22 cellular contexts compared by ENCODE assay signal in the genomic region with DNA sequence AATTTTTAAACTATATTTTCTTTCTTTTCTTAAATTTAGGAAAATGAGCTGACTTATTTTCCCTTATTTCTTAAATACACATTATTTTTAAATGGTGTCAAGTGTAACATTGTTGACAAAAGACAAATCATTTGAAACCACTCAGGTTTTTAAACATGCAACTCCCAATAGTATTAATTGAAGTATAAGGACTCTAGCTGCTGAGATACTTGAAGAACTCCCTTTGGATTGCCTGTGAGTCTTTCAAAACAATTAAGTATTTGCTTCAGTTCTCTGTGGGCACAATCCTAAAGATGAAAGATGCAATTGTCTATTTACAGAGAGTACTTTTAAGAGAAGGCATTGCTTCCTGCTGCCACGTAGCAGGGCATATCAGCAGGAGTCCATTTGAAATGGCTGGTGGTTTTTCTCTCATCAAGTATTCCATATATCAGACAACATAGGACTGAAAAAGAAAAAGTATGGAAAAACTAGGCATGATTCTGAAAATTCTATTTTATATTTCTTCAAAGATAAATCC.
DNase-seq lines count a peak whose midpoint lies in the region; TF ChIP-seq lines count a peak whose summit lies in the region.
"Had no signal": no experiment of that assay in that cellular context is flagged by ENCODE, and none has a peak within 500 bp of the region (broad histone marks: within the 10 kb centered on the region; RNA-seq: fewer than 3 reads in every experiment).

No MANE protein-coding gene starts in this region.

- H3K4me3 Mint-ChIP-seq in activated T-helper 2 cell treated with anti-CD3 and anti-CD28 coated beads, Interferon-gamma antibody, Interleukin-2, Interleukin-4, amounts not matched to agents 10 μg/mL and 5 μg/mL and 100 μg/mL, durations not matched to agents 14 hours and 24 hours and 36 hours (ENCODE audit: low read depth) = no peak overlapping the region
- H3K4me3 Mint-ChIP-seq: activated CD4-positive, alpha-beta T cell treated with anti-CD3 and anti-CD28 coated beads for 36 hours; activated T-cell treated with anti-CD3 and anti-CD28 coated beads, Interleukin-2, amount 50 U/mL, for 24 hours; GM23338; T-cell had no signal

- no peaks in the 10 kb centered on the region for H3K27me3 Mint-ChIP-seq in activated T-helper 2 cell treated with anti-CD3 and anti-CD28 coated beads, Interferon-gamma antibody, Interleukin-2, Interleukin-4, amounts not matched to agents 10 μg/mL and 5 μg/mL and 100 μg/mL, durations not matched to agents 14 hours and 24 hours and 36 hours (ENCODE audit: low read depth)
- H3K27me3 Mint-ChIP-seq: activated CD4-positive, alpha-beta T cell treated with anti-CD3 and anti-CD28 coated beads for 36 hours; activated T-cell treated with anti-CD3 and anti-CD28 coated beads, Interleukin-2, amount 50 U/mL, for 24 hours; T-cell had no signal

- no peaks in the 10 kb centered on the region for H3K4me1 Mint-ChIP-seq in activated T-helper 2 cell treated with anti-CD3 and anti-CD28 coated beads, Interferon-gamma antibody, Interleukin-2, Interleukin-4, amounts not matched to agents 10 μg/mL and 5 μg/mL and 100 μg/mL, durations not matched to agents 14 hours and 24 hours and 36 hours (ENCODE audit: low read depth)
- H3K4me1 Mint-ChIP-seq: activated CD4-positive, alpha-beta T cell treated with anti-CD3 and anti-CD28 coated beads for 36 hours; T-cell had no signal

- no peak for TF ChIP-seq POLR2A in transverse colon (IDR thresholded peaks at IDR 0.05)

- H3K9me3 Mint-ChIP-seq in activated T-helper 2 cell treated with anti-CD3 and anti-CD28 coated beads, Interferon-gamma antibody, Interleukin-2, Interleukin-4, amounts not matched to agents 10 μg/mL and 5 μg/mL and 100 μg/mL, durations not matched to agents 14 hours and 24 hours and 36 hours = no peaks in the 10 kb centered on the region
- H3K9me3 Mint-ChIP-seq: GM23338 had no signal

- no peak for TF ChIP-seq CTCF in transverse colon (IDR thresholded peaks at IDR 0.05)

- DNase-seq in COLO829 (ENCODE audit: low spot score) (peak; percentile 57), DMS79 treated with DMSO at 0.1 percent for 48 hours (lab: John Stamatoyannopoulos, UW) (peak; percentile 95), NCI-H748 (lab: John Stamatoyannopoulos, UW; ENCODE audit: unreplicated experiment) (peak; percentile 68), transverse colon (no peak)
- DNase-seq in activated CD8-positive, alpha-beta memory T cell treated with anti-CD3 and anti-CD28 coated beads, Interleukin-2, amount 50 U/mL, for 48 hours = no peak
- DNase-seq in activated T-helper 2 cell treated with anti-CD3 and anti-CD28 coated beads, Interferon-gamma antibody, Interleukin-2, Interleukin-4, amounts not matched to agents 10 μg/mL and 5 μg/mL and 100 μg/mL, durations not matched to agents 14 hours and 24 hours and 36 hours (ENCODE audit: low spot score) = no peak
- DNase-seq: activated CD4-positive, alpha-beta T cell treated with anti-CD3 and anti-CD28 coated beads for 36 hours; activated CD8-positive, alpha-beta memory T cell treated with anti-CD3 and anti-CD28 coated beads for 24 hours; activated T-cell treated with anti-CD3 and anti-CD28 coated beads, Interleukin-2, amount 50 U/mL, for 24 hours; body of pancreas; left cardiac atrium; mesenchymal stem cell; MM.1S; NCI-H1694 treated with DMSO at 0.1 percent for 48 hours; NCI-H446 treated with DMSO at 0.1 percent for 48 hours; nucleus accumbens; stimulated activated CD4-positive, alpha-beta T cell treated with anti-CD3 and anti-CD28 coated beads, Interleukin-1b, Interleukin-23, amount 100 ng/mL, for 48 hours; T-cell had no signal

- H3K27me3 ChIP-seq in muscle layer of colon (ENCODE audit: control insufficient read depth in 1 of 2, insufficient read depth in 2 of 2, low read length in 2 of 2) (no peaks in the 10 kb centered on the region), transverse colon (no peaks in the 10 kb centered on the region)
- H3K27me3 ChIP-seq: body of pancreas had no signal

- H3K27ac Mint-ChIP-seq in activated T-helper 2 cell treated with anti-CD3 and anti-CD28 coated beads, Interferon-gamma antibody, Interleukin-2, Interleukin-4, amounts not matched to agents 10 μg/mL and 5 μg/mL and 100 μg/mL, durations not matched to agents 14 hours and 24 hours and 36 hours = no peak overlapping the region
- H3K27ac Mint-ChIP-seq: activated CD4-positive, alpha-beta T cell treated with anti-CD3 and anti-CD28 coated beads for 36 hours; activated T-cell treated with anti-CD3 and anti-CD28 coated beads, Interleukin-2, amount 50 U/mL, for 24 hours; GM23338; T-cell had no signal

- H3K36me3 ChIP-seq in muscle layer of colon (ENCODE audit: insufficient read depth, low read length) (no peaks in the 10 kb centered on the region), transverse colon (no peaks in the 10 kb centered on the region)

- intact Hi-C loops in transverse colon (cut with DNase I; ENCODE audit: low total_unique reads) = no loop called here
- intact Hi-C loops in activated T-helper 2 cell treated with anti-CD3 and anti-CD28 coated beads, Interferon-gamma antibody, Interleukin-2, Interleukin-4, amounts not matched to agents 10 μg/mL and 5 μg/mL and 100 μg/mL, durations not matched to agents 14 hours and 24 hours and 36 hours (cut with micrococcal nuclease) = no loop called here

- no peaks in the 10 kb centered on the region for H3K36me3 Mint-ChIP-seq in activated T-helper 2 cell treated with anti-CD3 and anti-CD28 coated beads, Interferon-gamma antibody, Interleukin-2, Interleukin-4, amounts not matched to agents 10 μg/mL and 5 μg/mL and 100 μg/mL, durations not matched to agents 14 hours and 24 hours and 36 hours (ENCODE audit: low read depth)
- H3K36me3 Mint-ChIP-seq: T-cell had no signal

- no peaks in the 10 kb centered on the region for H3K9me3 ChIP-seq in muscle layer of colon (ENCODE audit: low read length)
- peaks cover 0 to 4% of the 10 kb centered on the region in 2 donors for H3K9me3 ChIP-seq in transverse colon
- H3K9me3 ChIP-seq: body of pancreas had no signal

- TF ChIP-seq EP300 in transverse colon (IDR thresholded peaks at IDR 0.05; ENCODE audit: low read depth) = no peak

- H3K27ac ChIP-seq in muscle layer of colon (ENCODE audit: low read depth, low read length) (peak overlapping the region; percentile 45), transverse colon (peak overlapping the region in 1 of 4 donors; percentile 40)
- H3K27ac ChIP-seq: body of pancreas, C4-2B had no signal

- H3K9ac ChIP-seq in muscle layer of colon (ENCODE audit: low read length) = no peak overlapping the region

- in situ Hi-C loops in transverse colon (cut with MboI; ENCODE audit: low pct_ligation_motif_present in 1 of 4, low pct_unique_long_range_greater_than_20kb in 1 of 4, low sequenced_read_pairs in 3 of 4) = no loop called here

- H3K4me3 ChIP-seq in muscle layer of colon (ENCODE audit: low read depth in 1 of 2, low read length in 2 of 2) (no peak overlapping the region), transverse colon (no peak overlapping the region)
- H3K4me3 ChIP-seq: body of pancreas, GM23338, K562 had no signal

- H3K4me1 ChIP-seq in muscle layer of colon (ENCODE audit: insufficient read depth, low read length) = no peaks in the 10 kb centered on the region
- no peaks in the 10 kb centered on the region for H3K4me1 ChIP-seq in transverse colon
- H3K4me1 ChIP-seq: body of pancreas had no signal

- 57 to 83% methylated on average over 1 of the region's 1 CpG for WGBS in transverse colon (ENCODE audit: low coverage in 1 of 2), 2 donors

Comparison
In these comparisons a context has a peak if more than half of its experiments do, and no peak if none do; other contexts are left out.
1. DNase-seq: peak in COLO829 (single experiment), DMS79 treated with DMSO at 0.1 percent for 48 hours (single experiment) and NCI-H748 (single experiment); none in transverse colon (single experiment), activated CD8-positive, alpha-beta memory T cell treated with anti-CD3 and anti-CD28 coated beads, Interleukin-2, amount 50 U/mL, for 48 hours (single experiment) and activated T-helper 2 cell treated with anti-CD3 and anti-CD28 coated beads, Interferon-gamma antibody, Interleukin-2, Interleukin-4, amounts not matched to agents 10 μg/mL and 5 μg/mL and 100 μg/mL, durations not matched to agents 14 hours and 24 hours and 36 hours (single experiment).